Comparison of ENCODE assay signal across 17 cellular contexts in genomic region chr13:95182570-95183285, GRCh38.
DNase-seq lines count a peak whose midpoint lies in the region; ATAC-seq and TF ChIP-seq lines count a peak whose summit lies in the region.
"Had no signal": no experiment of that assay in that cellular context is flagged by ENCODE, and none has a peak within 500 bp of the region (broad histone marks: within the 10 kb centered on the region; RNA-seq: fewer than 3 reads in every experiment).

No MANE protein-coding gene starts in this region.

- TF ChIP-seq POLR2A in GM18505 (IDR thresholded peaks at IDR 0.05; ENCODE audit: borderline replicate concordance, extremely low read depth, insufficient read depth, insufficient read length), result no peak

- H3K4me1 Mint-ChIP-seq in CD4-positive, CD25-positive, alpha-beta regulatory T cell, result peaks cover 49 to 86% (median 68%) of the 10 kb centered on the region in 4 donors

- H3K9me3 Mint-ChIP-seq in CD4-positive, CD25-positive, alpha-beta regulatory T cell, result peaks cover 4 to 26% (median 7%) of the 10 kb centered on the region in 7 donors

- peaks cover 32% of the 10 kb centered on the region for H3K36me3 Mint-ChIP-seq in CD4-positive, CD25-positive, alpha-beta regulatory T cell

- H3K4me3 ChIP-seq in CD4-positive, CD25-positive, alpha-beta regulatory T cell (ENCODE audit: low read depth, low read length), result peak overlapping the region; percentile 5
- H3K4me3 ChIP-seq: A549, MG63 had no signal

- no peak for ATAC-seq in CD4-positive, CD25-positive, alpha-beta regulatory T cell (ENCODE audit: low read depth in 2 of 2)
- ATAC-seq in GM18867 (IDR thresholded peaks at IDR 0.05; ENCODE audit: unreplicated experiment) (peak; percentile 52), GM21576 (IDR thresholded peaks at IDR 0.05; ENCODE audit: unreplicated experiment) (peak; percentile 53), HG03354 (IDR thresholded peaks at IDR 0.05; ENCODE audit: poor library complexity, severe bottlenecking, unreplicated experiment) (peak; percentile 47), GM18505 (IDR thresholded peaks at IDR 0.05; ENCODE audit: unreplicated experiment) (no peak)

- no peaks in the 10 kb centered on the region for H3K36me3 ChIP-seq in CD4-positive, CD25-positive, alpha-beta regulatory T cell (ENCODE audit: control insufficient read depth, insufficient read depth, low read length)
- H3K36me3 ChIP-seq: MG63 had no signal

- DNase-seq in CD4-positive, CD25-positive, alpha-beta regulatory T cell, result no peak
- no peak for DNase-seq in DMS153 treated with DMSO at 0.1 percent for 48 hours (lab: John Stamatoyannopoulos, UW; ENCODE audit: unreplicated experiment)
- no peak for DNase-seq in central memory CD4-positive, alpha-beta T cell
- no peak for DNase-seq in NCI-H187 treated with DMSO at 0.1 percent for 48 hours (lab: John Stamatoyannopoulos, UW)
- DNase-seq: anterior cingulate cortex; CD8-positive, alpha-beta memory T cell; MG63; midbrain; NCI-H2029; NCI-H446 treated with DMSO at 0.1 percent for 48 hours; SHP77 treated with DMSO at 0.1 percent for 48 hours had no signal

- H3K27me3 Mint-ChIP-seq in CD4-positive, CD25-positive, alpha-beta regulatory T cell, result no peaks in the 10 kb centered on the region
- H3K27me3 Mint-ChIP-seq: CD8-positive, alpha-beta memory T cell; stimulated activated naive CD8-positive, alpha-beta T cell treated with anti-CD3 and anti-CD28 coated beads, Interleukin-15, Interleukin-2, amounts not matched to agents 100 ng/mL and 50 ng/mL, for 24 hours had no signal

- H3K27ac ChIP-seq in CD4-positive, CD25-positive, alpha-beta regulatory T cell (ENCODE audit: insufficient read depth, low read length, poor library complexity, severe bottlenecking), result no peak overlapping the region
- H3K27ac ChIP-seq: A549 had no signal

- peak overlapping the region in 2 of 3 donors; percentile 89 to 95 for H3K27ac Mint-ChIP-seq in CD4-positive, CD25-positive, alpha-beta regulatory T cell

- peaks cover 3 to 5% of the 10 kb centered on the region in 2 experiments for H3K9me3 ChIP-seq in CD4-positive, CD25-positive, alpha-beta regulatory T cell (ENCODE audit: control insufficient read depth in 2 of 2, low read length in 2 of 2)
- H3K9me3 ChIP-seq: A549, MG63 had no signal

- peak overlapping the region in 3 of 4 donors; percentile 32 to 96 (median 79) for H3K4me3 Mint-ChIP-seq in CD4-positive, CD25-positive, alpha-beta regulatory T cell
- H3K4me3 Mint-ChIP-seq: CD8-positive, alpha-beta memory T cell; stimulated activated naive CD8-positive, alpha-beta T cell treated with anti-CD3 and anti-CD28 coated beads, Interleukin-15, Interleukin-2, amounts not matched to agents 100 ng/mL and 50 ng/mL, for 24 hours had no signal

- H3K27me3 ChIP-seq in CD4-positive, CD25-positive, alpha-beta regulatory T cell (ENCODE audit: control insufficient read depth, insufficient read depth, low read length), result no peaks in the 10 kb centered on the region
- H3K27me3 ChIP-seq: MG63 had no signal

- H3K4me1 ChIP-seq in CD4-positive, CD25-positive, alpha-beta regulatory T cell (ENCODE audit: control insufficient read depth, insufficient read depth, low read length, poor library complexity, severe bottlenecking), result peaks cover 40% of the 10 kb centered on the region

Comparison
In these comparisons a context has a peak if more than half of its experiments do, and no peak if none do; other contexts are left out.
1. ATAC-seq: peak in GM18867 (single experiment), GM21576 (single experiment) and HG03354 (single experiment); none in CD4-positive, CD25-positive, alpha-beta regulatory T cell (0 of 2) and GM18505 (single experiment).